Comparison of ENCODE assay signal across 1 cellular context in genomic region chr17:15399443-15399842, GRCh38.
TF ChIP-seq lines count a peak whose summit lies in the region.

No MANE protein-coding gene starts in this region.

TF ChIP-seq in endothelial cell of umbilical vein, 7 proteins besides CTCF, POLR2A, EP300 and RAD21:
- TF ChIP-seq MAX (IDR thresholded peaks at IDR 0.05; ENCODE audit: insufficient read depth, insufficient read length) (no peak), POLR2AphosphoS5 (IDR thresholded peaks at IDR 0.05; ENCODE audit: insufficient read depth, low read depth, low read length) (no peak), JUN (IDR thresholded peaks at IDR 0.05; ENCODE audit: borderline replicate concordance, insufficient read depth, insufficient read length, low read depth) (no peak), EZH2 (IDR thresholded peaks at IDR 0.05; ENCODE audit: borderline replicate concordance, low read depth, low read length, severe bottlenecking) (no peak), GATA2 (IDR thresholded peaks at IDR 0.05; ENCODE audit: insufficient read depth, insufficient read length, low read depth, low read length) (no peak), MYC (IDR thresholded peaks at IDR 0.05; ENCODE audit: low read depth, low read length) (no peak), FOS (IDR thresholded peaks at IDR 0.05; ENCODE audit: borderline replicate concordance, insufficient read depth, low read length) (no peak)
